ENCODE assay signal across 23 cellular contexts in genomic region chr22:47342446-47342845, GRCh38.
"Had no signal": no experiment of that assay in that cellular context is flagged by ENCODE, and none has a peak within 500 bp of the region (broad histone marks: within the 10 kb centered on the region; RNA-seq: fewer than 3 reads in every experiment).

No MANE protein-coding gene starts in this region.

- H3K4me1 Mint-ChIP-seq: endodermal cell had no signal

- H3K4me3 Mint-ChIP-seq: dendritic cell treated with granulocyte-macrophage colony-stimulating factor and Interleukin-4, amounts not matched to agents 40 ng/mL and 50 ng/mL, for 4 days; effector memory CD8-positive, alpha-beta T cell; endodermal cell had no signal

- H3K27ac ChIP-seq: colonic mucosa, coronary artery, dorsolateral prefrontal cortex, epithelial cell of prostate, esophagus squamous epithelium, foreskin keratinocyte, gastrocnemius medialis, gastroesophageal sphincter, heart left ventricle, heart right ventricle had no signal

- H3K27me3 ChIP-seq: colonic mucosa, foreskin keratinocyte, gastrocnemius medialis had no signal

- H3K27ac Mint-ChIP-seq: dendritic cell treated with granulocyte-macrophage colony-stimulating factor and Interleukin-4, amounts not matched to agents 40 ng/mL and 50 ng/mL, for 4 days; effector memory CD8-positive, alpha-beta T cell; endodermal cell had no signal

- H3K4me3 ChIP-seq: colonic mucosa, coronary artery, dorsolateral prefrontal cortex, esophagus squamous epithelium, gastrocnemius medialis, gastroesophageal sphincter, heart left ventricle, heart right ventricle had no signal

- H3K36me3 ChIP-seq: colonic mucosa, esophagus squamous epithelium, gastrocnemius medialis, gastroesophageal sphincter, heart left ventricle, heart right ventricle had no signal

- H3K9me3 ChIP-seq: colonic mucosa, esophagus squamous epithelium, gastrocnemius medialis, gastroesophageal sphincter, heart left ventricle had no signal

- H3K4me1 ChIP-seq: colonic mucosa, foreskin keratinocyte, gastrocnemius medialis, gastroesophageal sphincter, heart left ventricle, heart right ventricle had no signal

- DNase-seq: colonic mucosa; cortex of kidney; dermis blood vessel endothelial cell; dorsolateral prefrontal cortex; effector CD4-positive, alpha-beta T cell; effector CD8-positive, alpha-beta T cell; effector memory CD4-positive, alpha-beta T cell; effector memory CD8-positive, alpha-beta T cell; endodermal cell; erythroblast; esophagus squamous epithelium; foreskin fibroblast; foreskin keratinocyte; foreskin melanocyte; gastrocnemius medialis; glutamatergic neuron; head of caudate nucleus; heart left ventricle; heart right ventricle had no signal

- H3K9me3 Mint-ChIP-seq: dendritic cell treated with granulocyte-macrophage colony-stimulating factor and Interleukin-4, amounts not matched to agents 40 ng/mL and 50 ng/mL, for 4 days; effector memory CD8-positive, alpha-beta T cell had no signal
